Comparison of ENCODE assay signal across 8 cellular contexts in genomic region chr3:184584001-184584891, GRCh38. TPM values are rescaled to one million over a fixed set of nuclear protein-coding genes. Genes with fewer than 3 reads are reported as not detected.
DNase-seq lines count a peak whose midpoint lies in the region; ATAC-seq and TF ChIP-seq lines count a peak whose summit lies in the region.

No MANE protein-coding gene starts in this region.

- intact Hi-C loops in lower lobe of right lung (cut with DNase I) = no loop called here

- H3K27me3 ChIP-seq in lower lobe of right lung (ENCODE audit: low read depth) = peaks cover 8% of the 10 kb centered on the region

- peak overlapping the region; percentile 59 for H3K4me3 ChIP-seq in lower lobe of right lung

- peaks cover 3% of the 10 kb centered on the region for H3K4me1 Mint-ChIP-seq in activated T-cell treated with anti-CD3 and anti-CD28 coated beads, Interleukin-2, amount 50 U/mL, for 24 hours (ENCODE audit: low read depth)
- H3K4me1 Mint-ChIP-seq in type B pancreatic cell (ENCODE audit: unreplicated experiment) = peaks cover 39% of the 10 kb centered on the region

- peak; percentile 49 to 64 for ATAC-seq in lower lobe of right lung
- ATAC-seq in HG03521 (IDR thresholded peaks at IDR 0.05; ENCODE audit: unreplicated experiment) = no peak

- DNase-seq in activated T-cell treated with anti-CD3 and anti-CD28 coated beads, Interleukin-2, amount 50 U/mL, for 24 hours = no peak
- no peak for DNase-seq in activated T-cell treated with anti-CD3 and anti-CD28 coated beads, Interleukin-2, amount 50 U/mL, for 48 hours
- DNase-seq in caudate nucleus (lab: John Stamatoyannopoulos, UW) (peak in 18 of 61 donors; percentile 20 to 71 (median 40)), lower lobe of right lung (no peak), type B pancreatic cell (ENCODE audit: extremely low spot score, unreplicated experiment) (no peak), SHP77 treated with DMSO at 0.1 percent for 48 hours (lab: John Stamatoyannopoulos, UW) (no peak)
- no peak for DNase-seq in stimulated activated naive CD4-positive, alpha-beta T cell treated with Interleukin-2 at 50 U/mL for 16 hours (lab: John Stamatoyannopoulos, UW)

- H3K36me3 Mint-ChIP-seq in activated T-cell treated with anti-CD3 and anti-CD28 coated beads, Interleukin-2, amount 50 U/mL, for 24 hours (ENCODE audit: low read depth) = no peaks in the 10 kb centered on the region
- H3K36me3 Mint-ChIP-seq in type B pancreatic cell = peaks cover 12% of the 10 kb centered on the region

- peaks cover 23% of the 10 kb centered on the region for H3K36me3 ChIP-seq in lower lobe of right lung

- H3K9me3 Mint-ChIP-seq in activated T-cell treated with anti-CD3 and anti-CD28 coated beads, Interleukin-2, amount 50 U/mL, for 24 hours = no peaks in the 10 kb centered on the region
- no peaks in the 10 kb centered on the region for H3K9me3 Mint-ChIP-seq in type B pancreatic cell

- peaks cover 31% of the 10 kb centered on the region for H3K27me3 Mint-ChIP-seq in activated T-cell treated with anti-CD3 and anti-CD28 coated beads, Interleukin-2, amount 50 U/mL, for 24 hours
- no peaks in the 10 kb centered on the region for H3K27me3 Mint-ChIP-seq in type B pancreatic cell

- H3K4me1 ChIP-seq in lower lobe of right lung = peaks cover 19% of the 10 kb centered on the region

- peak overlapping the region; percentile 55 for H3K27ac ChIP-seq in caudate nucleus (ENCODE audit: low read depth, low read length)
- H3K27ac ChIP-seq in lower lobe of right lung = peak overlapping the region; percentile 58

- no peaks in the 10 kb centered on the region for H3K9me3 ChIP-seq in lower lobe of right lung

- peak overlapping the region; percentile 26 for H3K4me3 Mint-ChIP-seq in activated T-cell treated with anti-CD3 and anti-CD28 coated beads, Interleukin-2, amount 50 U/mL, for 24 hours
- peak overlapping the region; percentile 81 for H3K4me3 Mint-ChIP-seq in type B pancreatic cell

- no peak overlapping the region for H3K27ac Mint-ChIP-seq in activated T-cell treated with anti-CD3 and anti-CD28 coated beads, Interleukin-2, amount 50 U/mL, for 24 hours
- H3K27ac Mint-ChIP-seq in type B pancreatic cell = peak overlapping the region; percentile 80

- TF ChIP-seq CTCF in lower lobe of right lung (IDR thresholded peaks at IDR 0.05) (no peak), type B pancreatic cell (conservative IDR thresholded peaks at IDR 0.05) (peak; percentile 61)

RNA-seq across cellular contexts. Expression of gene EPHB3, which starts 22.7 kb away (rescaled TPM):
- total RNA-seq in lower lobe of right lung = 4.9 TPM
- total RNA-seq in type B pancreatic cell (ENCODE audit: low replicate concordance) = 57.7 and 65.0 TPM in 2 replicates

Comparison
In these comparisons a context has a peak if more than half of its experiments do, and no peak if none do; other contexts are left out.
1. RNA of gene EPHB3, which starts 22.7 kb away (total RNA-seq): 57.7 to 65.0 TPM in type B pancreatic cell; 4.9 TPM in lower lobe of right lung (single experiment); every median in the first group is over 10 times any median in the second.